Comparison of ENCODE assay signal across 30 cellular contexts in the genomic region with DNA sequence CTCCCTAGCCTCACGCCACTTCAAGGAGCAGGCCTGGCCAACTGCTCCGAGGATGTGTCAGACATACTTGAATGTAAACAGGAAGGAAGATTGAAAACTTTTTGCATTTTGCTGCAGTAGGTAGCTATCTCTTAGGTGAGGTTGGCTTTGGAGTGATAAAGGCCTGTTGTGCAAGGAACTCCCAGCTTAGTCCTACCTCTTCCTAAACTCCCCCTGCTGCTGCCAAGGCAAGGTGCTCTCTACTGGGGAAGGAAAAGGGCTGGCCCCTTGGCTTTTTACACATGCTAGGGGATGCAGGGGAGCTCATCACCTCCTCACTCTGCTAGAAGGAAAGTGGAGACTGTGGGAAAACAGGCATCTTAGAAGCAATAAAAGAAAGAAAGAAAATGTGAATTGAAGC. TPM values are rescaled to one million over a fixed set of nuclear protein-coding genes. Genes with fewer than 3 reads are reported as not detected.
DNase-seq lines count a peak whose midpoint lies in the region; ATAC-seq lines count a peak whose summit lies in the region.
"Had no signal": no experiment of that assay in that cellular context is flagged by ENCODE, and none has a peak within 500 bp of the region (broad histone marks: within the 10 kb centered on the region; RNA-seq: fewer than 3 reads in every experiment).

No MANE protein-coding gene starts in this region.

- no peak overlapping the region for H3K9ac ChIP-seq in neuronal stem cell (ENCODE audit: low read depth, low read length, poor library complexity)

- no peak overlapping the region for H2AK5ac ChIP-seq in neuronal stem cell (ENCODE audit: low read depth, low read length)

- no peak overlapping the region for H3K4me2 ChIP-seq in neuronal stem cell (ENCODE audit: insufficient read depth, low read length, poor library complexity, severe bottlenecking)
- H3K4me2 ChIP-seq: PC-9 had no signal

- no peak overlapping the region for H3K4me3 ChIP-seq in neuronal stem cell (ENCODE audit: low read length in 2 of 2)
- H3K4me3 ChIP-seq: ascending aorta, cardiac muscle cell, PC-9, transverse colon had no signal

- no peaks in the 10 kb centered on the region for H3K4me1 ChIP-seq in neuronal stem cell (ENCODE audit: control insufficient read depth in 2 of 2, insufficient read depth in 1 of 2, low read depth in 1 of 2, low read length in 2 of 2)
- H3K4me1 ChIP-seq: ascending aorta, BE2C, transverse colon had no signal

- no peak overlapping the region for H2BK120ac ChIP-seq in neuronal stem cell (ENCODE audit: low read depth, low read length)

- H3K18ac ChIP-seq in neuronal stem cell (ENCODE audit: low read length) = no peak overlapping the region

- no peak overlapping the region for H3K23ac ChIP-seq in neuronal stem cell (ENCODE audit: low read depth, low read length, poor library complexity)

- no peak overlapping the region for H3K14ac ChIP-seq in neuronal stem cell (ENCODE audit: low read length)

- no peaks in the 10 kb centered on the region for H3K36me3 ChIP-seq in neuronal stem cell (replicated peaks in 1 of 2; ENCODE audit: control insufficient read depth in 2 of 2, insufficient read depth in 2 of 2, low read length in 2 of 2)
- H3K36me3 ChIP-seq: ascending aorta, BE2C, cardiac muscle cell, transverse colon had no signal

- no peak overlapping the region for H3K27ac ChIP-seq in epithelial cell of prostate
- H3K27ac ChIP-seq in neuronal stem cell (replicated peaks; ENCODE audit: low read length) = no peak overlapping the region
- H3K27ac ChIP-seq: ascending aorta, cardiac muscle cell, PC-9, transverse colon had no signal

- WGBS in neuronal stem cell (ENCODE audit: extremely low coverage in 2 of 2, insufficient read length in 2 of 2, insufficient replicate concordance in 1 of 2), 2 donors = no CpG with 5 or more reads among the region's 2 CpGs

- no peak overlapping the region for H2BK12ac ChIP-seq in neuronal stem cell (ENCODE audit: low read length)

- H3K27me3 ChIP-seq in neuronal stem cell (ENCODE audit: control insufficient read depth in 3 of 3, insufficient read depth in 3 of 3, low read depth in 1 of 3, low read length in 3 of 3) = peaks cover 0 to 8% (median 0%) of the 10 kb centered on the region in 3 experiments
- H3K27me3 ChIP-seq: ascending aorta, BE2C, cardiac muscle cell, transverse colon had no signal

- peak; percentile 14 for DNase-seq in stimulated activated CD4-positive, alpha-beta T cell treated with anti-CD3 and anti-CD28 coated beads, Interleukin-15, amount 100 ng/mL, for 24 hours
- DNase-seq in stimulated activated CD4-positive, alpha-beta T cell treated with anti-CD3 and anti-CD28 coated beads, Interleukin-12 subunit alpha, Interleukin-12 subunit beta, amount 100 ng/mL, for 4 hours = no peak
- peak; percentile 24 for DNase-seq in NCI-H226
- DNase-seq in epithelial cell of prostate (ENCODE audit: low read depth, low spot score) = peak; percentile 2
- no peak for DNase-seq in SKM-1 (lab: John Stamatoyannopoulos, UW; ENCODE audit: unreplicated experiment)
- no peak for DNase-seq in NCI-H2081 treated with DMSO at 0.1 percent for 48 hours (lab: John Stamatoyannopoulos, UW)
- no peak for DNase-seq in neuronal stem cell (ENCODE audit: low spot score)
- DNase-seq: ACHN; activated B cell treated with CpG ODN at 0.5 μM for 24 hours; activated CD4-positive, alpha-beta memory T cell treated with anti-CD3 and anti-CD28 coated beads for 36 hours; activated effector memory CD4-positive, alpha-beta T cell treated with Interleukin-2 at 50 U/mL for 16 hours; activated naive CD8-positive, alpha-beta T cell treated with anti-CD3 and anti-CD28 coated beads, Interleukin-2, amount 10 ng/mL, durations not matched to agents 7 days and 5 days; BE2C; dermis blood vessel endothelial cell; GOT3; kidney; NCI-H1092 treated with DMSO at 0.1 percent for 48 hours; NCI-H187; NCI-H524 treated with DMSO at 0.1 percent for 48 hours; NK-92 treated with Interleukin-12 subunit alpha and Interleukin-12 subunit beta, amount 100 ng/mL, for 24 hours; SHP77; small intestine; T1000; transverse colon had no signal

- H3K4ac ChIP-seq in neuronal stem cell (ENCODE audit: low read length) = no peak overlapping the region

- ATAC-seq in HG03342 (IDR thresholded peaks at IDR 0.05; ENCODE audit: unreplicated experiment) = no peak
- ATAC-seq: HepG2; natural killer cell treated with Interleukin-12 subunit alpha and Interleukin-12 subunit beta and Interleukin-15 and Interleukin-18, amount 100 ng/mL, for 72 hours had no signal

- no peak overlapping the region for H4K8ac ChIP-seq in neuronal stem cell (ENCODE audit: low read depth, low read length)

- no peak overlapping the region for H2BK15ac ChIP-seq in neuronal stem cell (ENCODE audit: low read length)

- H4K91ac ChIP-seq in neuronal stem cell (ENCODE audit: low read depth, low read length, poor library complexity) = no peak overlapping the region

- H2AFZ ChIP-seq in neuronal stem cell (ENCODE audit: low read length) = no peak overlapping the region
- H2AFZ ChIP-seq: PC-9 had no signal

- H3K9me3 ChIP-seq in neuronal stem cell (replicated peaks in 1 of 2; ENCODE audit: control insufficient read depth in 2 of 2, insufficient read depth in 1 of 2, low read depth in 1 of 2, low read length in 2 of 2) = no peaks in the 10 kb centered on the region
- H3K9me3 ChIP-seq: ascending aorta, BE2C, transverse colon had no signal

- no peak overlapping the region for H2BK5ac ChIP-seq in neuronal stem cell (ENCODE audit: low read length)

- H3K79me1 ChIP-seq in neuronal stem cell (ENCODE audit: low read depth, low read length) = no peaks in the 10 kb centered on the region

RNA-seq across cellular contexts. Expression of gene BRS3, which starts 10.7 kb away (rescaled TPM):
- polyA plus RNA-seq in neuronal stem cell (2013, experiment 1 of 2) = not detected
- not detected for polyA plus RNA-seq in neuronal stem cell (2013, experiment 2 of 2)
- polyA plus RNA-seq: HepG2, small intestine had no signal

RNA-seq across cellular contexts. Expression of gene HTATSF1, which starts 20.4 kb away (rescaled TPM):
- 84.3 TPM for polyA plus RNA-seq in neuronal stem cell (2013, experiment 1 of 2)
- polyA plus RNA-seq in neuronal stem cell (2013, experiment 2 of 2) = 82.7 TPM

RNA-seq across cellular contexts. Expression of gene VGLL1, which starts 55.0 kb away (rescaled TPM):
- polyA plus RNA-seq in neuronal stem cell (2013, experiment 1 of 2) = not detected
- polyA plus RNA-seq in neuronal stem cell (2013, experiment 2 of 2) = 0.08 TPM
- polyA plus RNA-seq: cardiac muscle cell, HepG2, small intestine had no signal

Comparison
In these comparisons a context has a peak if more than half of its experiments do, and no peak if none do; other contexts are left out.
1. DNase-seq: peak in stimulated activated CD4-positive, alpha-beta T cell treated with anti-CD3 and anti-CD28 coated beads, Interleukin-15, amount 100 ng/mL, for 24 hours (single experiment), NCI-H226 (single experiment) and epithelial cell of prostate (single experiment); none in stimulated activated CD4-positive, alpha-beta T cell treated with anti-CD3 and anti-CD28 coated beads, Interleukin-12 subunit alpha, Interleukin-12 subunit beta, amount 100 ng/mL, for 4 hours (single experiment), SKM-1 (single experiment), NCI-H2081 treated with DMSO at 0.1 percent for 48 hours (single experiment) and neuronal stem cell (single experiment).